ENCODE assay signal across 1 cellular context in genomic region chr5:111131356-111131755, GRCh38.
TF ChIP-seq lines count a peak whose summit lies in the region.

No MANE protein-coding gene starts in this region.

TF ChIP-seq in endothelial cell of umbilical vein, 7 proteins besides CTCF, POLR2A, EP300 and RAD21:
- no peak for TF ChIP-seq GATA2 (IDR thresholded peaks at IDR 0.05; ENCODE audit: insufficient read depth, insufficient read length, low read depth, low read length)
- TF ChIP-seq FOS (IDR thresholded peaks at IDR 0.05; ENCODE audit: borderline replicate concordance, insufficient read depth, low read length), result no peak
- no peak for TF ChIP-seq POLR2AphosphoS5 (IDR thresholded peaks at IDR 0.05; ENCODE audit: insufficient read depth, low read depth, low read length)
- TF ChIP-seq EZH2 (IDR thresholded peaks at IDR 0.05; ENCODE audit: borderline replicate concordance, low read depth, low read length, severe bottlenecking), result no peak
- no peak for TF ChIP-seq MYC (IDR thresholded peaks at IDR 0.05; ENCODE audit: low read depth, low read length)
